16 cellular contexts compared by ENCODE assay signal in genomic region chr1:8506447-8506846, GRCh38.
"Had no signal": no experiment of that assay in that cellular context is flagged by ENCODE, and none has a peak within 500 bp of the region (broad histone marks: within the 10 kb centered on the region; RNA-seq: fewer than 3 reads in every experiment).

No MANE protein-coding gene starts in this region.

- DNase-seq: activated CD4-positive, alpha-beta memory T cell treated with anti-CD3 and anti-CD28 coated beads, Interleukin-2, amount 10 ng/mL, durations not matched to agents 7 days and 5 days; activated CD4-positive, alpha-beta T cell treated with anti-CD3 and anti-CD28 coated beads for 4 hours; activated gamma-delta T cell; activated T-cell treated with anti-CD3 and anti-CD28 coated beads, Interleukin-2, amount 50 U/mL, for 4 hours; anterior cingulate cortex; erythroblast; mesendoderm; SIG-M5; stimulated activated CD4-positive, alpha-beta T cell treated with anti-CD3 and anti-CD28 coated beads, Interleukin-4, amount 100 ng/mL, for 4 hours; stimulated activated CD8-positive, alpha-beta memory T cell treated with anti-CD3 and anti-CD28 coated beads, Interleukin-4, amount 100 ng/mL, for 48 hours; stimulated activated naive CD8-positive, alpha-beta T cell treated with anti-CD3 and anti-CD28 coated beads, Interleukin-15, Interleukin-2, amounts not matched to agents 100 U/mL and 50 U/mL, for 24 hours had no signal

- H3K27me3 Mint-ChIP-seq: activated CD4-positive, alpha-beta memory T cell treated with anti-CD3 and anti-CD28 coated beads, Interleukin-2, amount 10 ng/mL, durations not matched to agents 7 days and 5 days had no signal

- H3K4me3 ChIP-seq: neural progenitor cell, smooth muscle cell had no signal

- H3K9me3 Mint-ChIP-seq: activated CD4-positive, alpha-beta memory T cell treated with anti-CD3 and anti-CD28 coated beads, Interleukin-2, amount 10 ng/mL, durations not matched to agents 7 days and 5 days; activated naive CD4-positive, alpha-beta T cell treated with anti-CD3 and anti-CD28 coated beads, Interleukin-2, amount 50 U/mL, for 72 hours; activated T-cell treated with anti-CD3 and anti-CD28 coated beads, Interleukin-2, amount 50 U/mL, for 4 hours; T-helper 1 cell treated with Interleukin-12 subunit alpha and Interleukin-12 subunit beta and Interleukin-4 antibody, amounts not matched to agents 30 μg/mL and 1 μg/mL, for 36 hours had no signal

- H3K36me3 ChIP-seq: neural progenitor cell had no signal

- ATAC-seq: activated naive CD4-positive, alpha-beta T cell treated with anti-CD3 and anti-CD28 coated beads, Interleukin-2, amount 50 U/mL, for 72 hours; activated T-cell treated with anti-CD3 and anti-CD28 coated beads, Interleukin-2, amount 50 U/mL, for 4 hours; left lobe of liver; stimulated activated naive CD8-positive, alpha-beta T cell treated with anti-CD3 and anti-CD28 coated beads, Interleukin-15, Interleukin-2, amounts not matched to agents 100 U/mL and 50 U/mL, for 24 hours had no signal

- H3K4me3 Mint-ChIP-seq: activated CD4-positive, alpha-beta memory T cell treated with anti-CD3 and anti-CD28 coated beads, Interleukin-2, amount 10 ng/mL, durations not matched to agents 7 days and 5 days; activated T-cell treated with anti-CD3 and anti-CD28 coated beads, Interleukin-2, amount 50 U/mL, for 4 hours; neural progenitor cell; T-helper 1 cell treated with Interleukin-12 subunit alpha and Interleukin-12 subunit beta and Interleukin-4 antibody, amounts not matched to agents 30 μg/mL and 1 μg/mL, for 36 hours had no signal

- H3K27ac Mint-ChIP-seq: activated CD4-positive, alpha-beta memory T cell treated with anti-CD3 and anti-CD28 coated beads, Interleukin-2, amount 10 ng/mL, durations not matched to agents 7 days and 5 days; T-helper 1 cell treated with Interleukin-12 subunit alpha and Interleukin-12 subunit beta and Interleukin-4 antibody, amounts not matched to agents 30 μg/mL and 1 μg/mL, for 36 hours had no signal

- H3K27me3 ChIP-seq: neural progenitor cell had no signal

- H3K27ac ChIP-seq: neural progenitor cell had no signal
